In the genomic region with DNA sequence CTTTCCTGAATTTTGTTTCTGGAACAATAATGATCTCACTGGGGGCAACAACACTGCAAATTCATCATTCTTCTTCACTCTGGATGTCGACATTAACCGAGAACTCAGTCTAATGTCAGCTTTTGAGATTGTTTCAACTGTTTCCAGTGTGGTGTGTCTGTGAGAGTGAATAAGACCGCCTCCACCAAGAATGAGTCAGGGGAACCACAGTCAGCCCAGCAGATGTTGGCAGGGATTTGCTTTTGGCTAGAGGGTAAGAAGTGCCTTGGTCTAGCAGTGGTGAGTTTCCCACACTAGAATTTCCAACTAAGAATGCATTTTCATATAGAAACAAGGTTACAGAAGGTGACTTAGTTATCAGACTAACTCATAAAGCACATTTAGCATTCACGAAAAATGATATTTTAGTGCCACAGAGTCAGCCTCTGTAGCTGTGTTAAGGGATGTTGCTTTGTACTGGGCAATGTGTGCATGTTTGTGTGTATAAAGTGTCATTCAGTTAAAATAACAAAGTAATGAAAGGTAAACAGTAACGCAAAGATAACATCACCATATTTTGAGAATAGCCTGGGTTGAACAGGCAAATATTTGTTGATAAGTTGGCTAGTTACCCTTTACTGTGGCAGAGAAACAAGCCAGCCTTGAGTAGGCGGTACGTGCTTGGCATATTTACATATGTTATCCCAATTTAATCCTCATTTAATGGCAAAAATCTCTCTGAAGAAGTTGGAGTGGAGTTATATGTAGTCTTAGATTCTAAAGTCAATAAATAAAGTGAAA, we compare ENCODE assay signal across 9 cellular contexts. TPM values are rescaled to one million over a fixed set of nuclear protein-coding genes. Genes with fewer than 3 reads are reported as not detected.
DNase-seq lines count a peak whose midpoint lies in the region; ATAC-seq and TF ChIP-seq lines count a peak whose summit lies in the region.
"Had no signal": no experiment of that assay in that cellular context is flagged by ENCODE, and none has a peak within 500 bp of the region (broad histone marks: within the 10 kb centered on the region; RNA-seq: fewer than 3 reads in every experiment).

No MANE protein-coding gene starts in this region.

- H3K4me1 ChIP-seq in OCI-LY3 (ENCODE audit: low read length), result peaks cover 25% of the 10 kb centered on the region

- peak overlapping the region; percentile 38 for H3K4me3 ChIP-seq in OCI-LY3 (ENCODE audit: low read length)

- no peaks in the 10 kb centered on the region for H3K27me3 ChIP-seq in OCI-LY3 (ENCODE audit: low read depth, low read length)

- H3K9ac ChIP-seq in OCI-LY3 (ENCODE audit: low read length), result 0 out of 2 replicates have a peak overlapping the region, but pooled peaks have one; percentile 7

- no peaks in the 10 kb centered on the region for H3K9me3 ChIP-seq in OCI-LY3 (ENCODE audit: insufficient read depth, low read length)

- H3K36me3 ChIP-seq in OCI-LY3 (replicated peaks; ENCODE audit: low read depth, low read length), result no peaks in the 10 kb centered on the region

- no peak for TF ChIP-seq CTCF in OCI-LY3 (IDR thresholded peaks at IDR 0.05; ENCODE audit: low read depth, low read length)

- peak; percentile 61 for DNase-seq in activated CD4-positive, alpha-beta T cell treated with anti-CD3 and anti-CD28 coated beads for 48 hours
- DNase-seq in activated CD4-positive, alpha-beta T cell treated with anti-CD3 and anti-CD28 coated beads, Interleukin-2, amount 50 U/mL, for 1 hour, result no peak
- peak; percentile 14 to 20 for DNase-seq in stimulated activated CD8-positive, alpha-beta memory T cell treated with anti-CD3 and anti-CD28 coated beads, Interleukin-2, amount 100 ng/mL, for 48 hours (ENCODE audit: low read depth in 2 of 2)
- DNase-seq in NCI-H146 treated with DMSO at 0.1 percent for 48 hours (lab: John Stamatoyannopoulos, UW; ENCODE audit: unreplicated experiment), result no peak
- DNase-seq: CD4-positive, alpha-beta T cell had no signal

- peak overlapping the region; percentile 51 for H3K27ac ChIP-seq in OCI-LY3 (ENCODE audit: low read length)

- no peaks in the 10 kb centered on the region for H3K79me2 ChIP-seq in OCI-LY3 (ENCODE audit: low read length)

- ATAC-seq in esophagus mucosa, result peak; percentile 72
- ATAC-seq in HG02678 (IDR thresholded peaks at IDR 0.05; ENCODE audit: unreplicated experiment), result no peak
- no peak for ATAC-seq in GM21423 (IDR thresholded peaks at IDR 0.05; ENCODE audit: unreplicated experiment)

- H2AFZ ChIP-seq in OCI-LY3 (ENCODE audit: low read depth, low read length), result peak overlapping the region; percentile 66

- no peaks in the 10 kb centered on the region for H4K20me1 ChIP-seq in OCI-LY3 (ENCODE audit: insufficient read depth, low read length)

- peak overlapping the region; percentile 65 for H3K4me2 ChIP-seq in OCI-LY3 (ENCODE audit: low read length)

RNA-seq across cellular contexts. Expression of gene DRD3, which starts 33.8 kb away (rescaled TPM):
- not detected for total RNA-seq in esophagus mucosa
- total RNA-seq: CD4-positive, alpha-beta T cell had no signal

Comparison
In these comparisons a context has a peak if more than half of its experiments do, and no peak if none do; other contexts are left out.
1. DNase-seq: peak in activated CD4-positive, alpha-beta T cell treated with anti-CD3 and anti-CD28 coated beads for 48 hours (single experiment) and stimulated activated CD8-positive, alpha-beta memory T cell treated with anti-CD3 and anti-CD28 coated beads, Interleukin-2, amount 100 ng/mL, for 48 hours (2 of 2); none in activated CD4-positive, alpha-beta T cell treated with anti-CD3 and anti-CD28 coated beads, Interleukin-2, amount 50 U/mL, for 1 hour (single experiment) and NCI-H146 treated with DMSO at 0.1 percent for 48 hours (single experiment).